Comparison of ENCODE assay signal across 24 cellular contexts in the genomic region with DNA sequence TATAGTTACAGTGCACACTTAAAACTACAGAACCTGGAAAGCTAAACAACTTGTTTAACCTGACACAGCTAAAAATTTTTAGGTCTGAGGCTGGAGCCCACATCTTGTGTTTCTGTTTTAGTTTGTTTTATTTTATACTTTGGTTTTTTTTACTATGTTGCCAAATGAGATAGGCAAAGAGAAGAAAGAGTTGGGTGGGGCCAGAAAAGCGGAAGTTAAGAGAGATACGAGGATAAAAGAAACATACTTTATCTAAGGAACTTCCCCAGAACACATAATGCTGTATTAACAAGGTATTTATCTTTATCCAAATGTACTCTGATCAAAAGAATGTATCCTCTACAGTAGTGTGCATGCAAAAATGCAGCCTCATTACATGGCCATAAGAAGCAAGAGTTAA.
"Had no signal": no experiment of that assay in that cellular context is flagged by ENCODE, and none has a peak within 500 bp of the region (broad histone marks: within the 10 kb centered on the region; RNA-seq: fewer than 3 reads in every experiment).

No MANE protein-coding gene starts in this region.

- H3K4me3 ChIP-seq: neural progenitor cell, smooth muscle cell, testis, vagina had no signal

- H3K27me3 ChIP-seq: brain microvascular endothelial cell, neural progenitor cell, testis, vagina had no signal

- H3K4me1 ChIP-seq: neural progenitor cell, testis, vagina had no signal

- ATAC-seq: activated naive CD4-positive, alpha-beta T cell treated with anti-CD3 and anti-CD28 coated beads, Interleukin-2, amount 50 U/mL, for 72 hours; activated T-helper 17 cell treated with anti-CD3 and anti-CD28 coated beads, Interleukin-2, amount 50 U/mL, for 72 hours; esophagus mucosa; left ventricle myocardium superior; naive thymus-derived CD8-positive, alpha-beta T cell; sciatic nerve; stimulated activated naive B cell treated with anti-CD40 and anti-IgM and Interleukin-4, amounts not matched to agents 10 μg/mL and 1 μg/mL and 100 μg/mL, for 72 hours; WTC11 had no signal

- H2AFZ ChIP-seq: neural progenitor cell had no signal

- H3K36me3 ChIP-seq: brain microvascular endothelial cell, neural progenitor cell, vagina had no signal

- H3K4me2 ChIP-seq: neural progenitor cell, smooth muscle cell had no signal

- H3K9me3 ChIP-seq: testis, vagina had no signal

- H3K27ac ChIP-seq: brain microvascular endothelial cell, neural progenitor cell, testis, vagina had no signal

- DNase-seq: activated T-cell treated with anti-CD3 and anti-CD28 coated beads, Interleukin-2, amount 50 U/mL, for 24 hours; aorta; brain microvascular endothelial cell; caudate nucleus; dermis blood vessel endothelial cell; effector CD8-positive, alpha-beta T cell; foreskin melanocyte; hippocampal formation; left ventricle myocardium superior; mammary epithelial cell; naive thymus-derived CD8-positive, alpha-beta T cell; stimulated activated CD4-positive, alpha-beta T cell treated with anti-CD3 and anti-CD28 coated beads, Interleukin-15, amount 100 ng/mL, for 24 hours; stimulated activated CD4-positive, alpha-beta T cell treated with anti-CD3 and anti-CD28 coated beads, Interleukin-2, amount 100 ng/mL, for 48 hours; stimulated activated CD8-positive, alpha-beta memory T cell treated with anti-CD3 and anti-CD28 coated beads, Interleukin-4, amount 100 ng/mL, for 48 hours; stimulated activated naive B cell treated with anti-CD40 and anti-IgM and Interleukin-4, amounts not matched to agents 10 μg/mL and 1 μg/mL and 100 μg/mL, for 72 hours; testis had no signal

- H3K9ac ChIP-seq: neural progenitor cell had no signal
